ENCODE assay signal across 7 cellular contexts in genomic region chr3:191244242-191244867, GRCh38. TPM values are rescaled to one million over a fixed set of nuclear protein-coding genes. Genes with fewer than 3 reads are reported as not detected.
DNase-seq lines count a peak whose midpoint lies in the region; ATAC-seq and TF ChIP-seq lines count a peak whose summit lies in the region.

No MANE protein-coding gene starts in this region.

- no peak overlapping the region for H3K18ac ChIP-seq in mesenchymal stem cell (ENCODE audit: low read depth in 1 of 2, low read length in 2 of 2)

- no peak overlapping the region for H2AK5ac ChIP-seq in mesenchymal stem cell (ENCODE audit: low read length, severe bottlenecking)

- H4K8ac ChIP-seq in mesenchymal stem cell (ENCODE audit: low read length) = no peak overlapping the region

- H2BK15ac ChIP-seq in mesenchymal stem cell (ENCODE audit: low read depth, poor library complexity, severe bottlenecking) = no peak overlapping the region

- WGBS in mesenchymal stem cell = no CpG with 5 or more reads among the region's 2 CpGs
- 40 to 44% methylated on average over 2 of the region's 2 CpGs for WGBS in testis, 2 donors

- no peak overlapping the region for H2AFZ ChIP-seq in mesenchymal stem cell (ENCODE audit: low read depth, low read length)

- TF ChIP-seq CTCF in GM10266 (IDR thresholded peaks at IDR 0.05; ENCODE audit: control insufficient read depth, insufficient read depth, low read depth, missing control alignments) (peak; percentile 62), HEK293 (tag by site-specific recombination; IDR thresholded peaks at IDR 0.05) (no peak), testis (IDR thresholded peaks at IDR 0.05) (peak in 1 of 3 experiments; percentile 26)

- H3K4me2 ChIP-seq in mesenchymal stem cell (ENCODE audit: low read length, poor library complexity, severe bottlenecking) = no peak overlapping the region

- no peak overlapping the region for H3K14ac ChIP-seq in mesenchymal stem cell (ENCODE audit: low read length in 2 of 2)

- H4K91ac ChIP-seq in mesenchymal stem cell (ENCODE audit: low read length) = no peak overlapping the region

- H3K27ac ChIP-seq in HEK293 (ENCODE audit: extremely low read depth, low read depth, low read length) (no peak overlapping the region), mesenchymal stem cell (ENCODE audit: low read length, poor library complexity, severe bottlenecking) (no peak overlapping the region), testis (no peak overlapping the region)

- no peak for TF ChIP-seq POLR2A in testis (IDR thresholded peaks at IDR 0.05)

- H3K9ac ChIP-seq in mesenchymal stem cell (ENCODE audit: low read length) = peak overlapping the region; percentile 55

- H3K4me3 ChIP-seq in HEK293 (ENCODE audit: low read depth, low read length) (no peak overlapping the region), mesenchymal stem cell (ENCODE audit: insufficient read depth in 1 of 2, low read depth in 1 of 2, low read length in 2 of 2) (no peak overlapping the region), testis (no peak overlapping the region)

- H2BK12ac ChIP-seq in mesenchymal stem cell (ENCODE audit: low read length in 2 of 2) = no peak overlapping the region

- DNase-seq in GM10266 (ENCODE audit: extremely low spot score) (no peak), mesenchymal stem cell (peak; percentile 28), testis (no peak)
- no peak for DNase-seq in activated CD4-positive, CD25-positive, alpha-beta regulatory T cell treated with anti-CD3 and anti-CD28 coated beads, Interleukin-2, amount 50 U/mL, for 72 hours
- no peak for DNase-seq in stimulated activated CD4-positive, alpha-beta T cell treated with anti-CD3 and anti-CD28 coated beads, Interleukin-15, amount 100 ng/mL, for 24 hours

- no peaks in the 10 kb centered on the region for H3K36me3 ChIP-seq in HEK293 (ENCODE audit: control insufficient read depth in 2 of 2, insufficient read depth in 1 of 2, low read length in 2 of 2)
- no peaks in the 10 kb centered on the region for H3K36me3 ChIP-seq in mesenchymal stem cell (ENCODE audit: control insufficient read depth in 1 of 2, insufficient read depth in 2 of 2, low read depth in 1 of 2, low read length in 2 of 2)
- no peaks in the 10 kb centered on the region for H3K36me3 ChIP-seq in testis (ENCODE audit: low read depth, missing control alignments)

- no peaks in the 10 kb centered on the region for H3K27me3 ChIP-seq in mesenchymal stem cell (ENCODE audit: control insufficient read depth in 1 of 2, insufficient read depth in 1 of 2, low read length in 2 of 2)
- no peaks in the 10 kb centered on the region for H3K27me3 ChIP-seq in testis

- H3K23ac ChIP-seq in mesenchymal stem cell (ENCODE audit: low read length in 2 of 2) = no peak overlapping the region

- CTCF ChIA-PET in HEK293 (lab: Yijun Ruan, JAX) = interaction anchor here (0.6 to 1.6 kb wide), 6 partner anchors 9 to 147 kb away, joined by 3 read pairs; no protein-coding TSS in a partner anchor

- H2BK120ac ChIP-seq in mesenchymal stem cell (ENCODE audit: low read depth, low read length) = no peak overlapping the region

- 0 out of 3 replicates have a peak, but pooled peaks have one; percentile 44 for ATAC-seq in SK-N-SH treated with all-trans-retinoic acid at 6 μM for 48 hours

- POLR2A ChIA-PET in HEK293 (lab: Yijun Ruan, JAX) = no interaction called here

- H3K9me3 ChIP-seq in HEK293 (ENCODE audit: control insufficient read depth, insufficient read depth, low read depth, low read length) = no peaks in the 10 kb centered on the region
- no peaks in the 10 kb centered on the region for H3K9me3 ChIP-seq in mesenchymal stem cell (ENCODE audit: control insufficient read depth, low read length)
- H3K9me3 ChIP-seq in testis = no peaks in the 10 kb centered on the region

- H3K4ac ChIP-seq in mesenchymal stem cell (ENCODE audit: low read depth in 1 of 2, low read length in 2 of 2) = no peak overlapping the region

- no peaks in the 10 kb centered on the region for H3K4me1 ChIP-seq in HEK293 (ENCODE audit: control insufficient read depth, insufficient read depth, low read length)
- H3K4me1 ChIP-seq in mesenchymal stem cell (ENCODE audit: control insufficient read depth, insufficient read depth, low read depth, low read length) = no peaks in the 10 kb centered on the region
- no peaks in the 10 kb centered on the region for H3K4me1 ChIP-seq in testis

- intact Hi-C loops in testis (cut with DNase I; ENCODE audit: low total_unique reads) = no loop called here

- no peaks in the 10 kb centered on the region for H3K79me1 ChIP-seq in mesenchymal stem cell (replicated peaks; ENCODE audit: low read length, poor library complexity, severe bottlenecking)

- H2BK5ac ChIP-seq in mesenchymal stem cell (ENCODE audit: low read depth, low read length, poor library complexity, severe bottlenecking) = no peak overlapping the region

TF ChIP-seq in HEK293, 187 proteins besides CTCF, POLR2A, EP300 and RAD21:
- TF ChIP-seq ZNF654 (tag by site-specific recombination; IDR thresholded peaks at IDR 0.05; ENCODE audit: low read depth) (peak; percentile 52), SCRT2 (tag by site-specific recombination; IDR thresholded peaks at IDR 0.05) (no peak)

TF ChIP-seq in SK-N-SH treated with all-trans-retinoic acid at 6 μM for 48 hours, 23 proteins besides CTCF, POLR2A, EP300 and RAD21:
- TF ChIP-seq SNAI2 (CRISPR knock-in tag; IDR thresholded peaks at IDR 0.05) (no peak), TOX (CRISPR knock-in tag; IDR thresholded peaks at IDR 0.05; ENCODE audit: borderline replicate concordance) (no peak)

RNA-seq across cellular contexts. Expression of gene OSTN, which starts 45.3 kb away (rescaled TPM):
- polyA plus RNA-seq in mesenchymal stem cell (2013, experiment 1 of 2) = not detected
- not detected for polyA plus RNA-seq in mesenchymal stem cell (2013, experiment 2 of 2)
- total RNA-seq in testis = not detected
- 0.16 TPM for polyA plus RNA-seq in testis (ENCODE audit: insufficient read depth, low read depth, low replicate concordance)
